In the genomic region with DNA sequence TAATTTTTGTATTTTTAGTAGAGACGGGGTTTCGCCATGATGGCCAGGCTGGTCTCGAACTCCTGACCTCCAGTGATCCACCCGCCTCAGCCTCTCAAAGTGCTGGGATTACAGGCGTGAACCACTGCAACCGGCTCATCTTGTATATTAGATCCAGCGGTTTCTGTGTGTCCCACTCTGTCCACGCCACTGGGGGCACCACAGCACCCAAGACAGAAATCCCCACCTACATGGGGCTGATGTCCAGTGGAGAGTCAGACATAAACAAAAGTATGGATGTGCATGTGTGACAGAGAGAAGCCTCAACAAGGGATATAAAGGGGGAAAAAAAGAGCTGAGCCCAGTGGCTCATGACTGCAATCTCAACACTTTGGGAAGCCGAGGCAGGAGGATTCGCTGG, we compare ENCODE assay signal across 33 cellular contexts.
A peak's percentile ranks its signal among the peaks of the same experiment; 100 is the strongest.
DNase-seq lines count a peak whose midpoint lies in the region; ATAC-seq, FAIRE-seq and TF ChIP-seq lines count a peak whose summit lies in the region.
"Had no signal": no experiment of that assay in that cellular context is flagged by ENCODE, and none has a peak within 500 bp of the region (broad histone marks: within the 10 kb centered on the region; RNA-seq: fewer than 3 reads in every experiment).

No MANE protein-coding gene starts in this region.

- POLR2A ChIA-PET in HCT116 (lab: Charles Lee), result no interaction called here
- POLR2A ChIA-PET in K562 (lab: Yijun Ruan, JAX), result no interaction called here

- H3K9me3 ChIP-seq in DND-41 (ENCODE audit: insufficient read depth, low read length, severe bottlenecking), result no peaks in the 10 kb centered on the region
- no peaks in the 10 kb centered on the region for H3K9me3 ChIP-seq in HCT116 (ENCODE audit: control insufficient read depth in 1 of 2, insufficient read depth in 1 of 2, low read depth in 1 of 2, low read length in 2 of 2)
- H3K9me3 ChIP-seq in K562 (replicated peaks; ENCODE audit: control insufficient read depth, insufficient read depth, low read depth, low read length), result no peaks in the 10 kb centered on the region
- H3K9me3 ChIP-seq in T-helper 17 cell (ENCODE audit: control insufficient read depth, low read length, poor library complexity, severe bottlenecking), result no peaks in the 10 kb centered on the region
- H3K9me3 ChIP-seq: BLaER1 treated with 17β-estradiol and CSF1 and Interleukin-3, amounts not matched to agents 10 nM and 100 nM; ovary; testis had no signal

- RAD21 ChIA-PET in HCT116 (lab: Charles Lee; ENCODE audit: low non-redundant PET in 1 of 2, low total read pairs in 2 of 2, uncharacterized antibody in 2 of 2, unreplicated experiment in 2 of 2), result no interaction called here

- H3K9me3 Mint-ChIP-seq in osteocyte (ENCODE audit: unreplicated experiment), result peaks cover 5% of the 10 kb centered on the region
- H3K9me3 Mint-ChIP-seq: activated naive CD4-positive, alpha-beta T cell treated with anti-CD3 and anti-CD28 coated beads for 36 hours had no signal

- H3K4me1 ChIP-seq in DND-41 (ENCODE audit: insufficient read depth, low read length) (no peaks in the 10 kb centered on the region), HCT116 (ENCODE audit: control insufficient read depth in 1 of 2, insufficient read depth in 2 of 2, low read length in 2 of 2) (no peaks in the 10 kb centered on the region), K562 (replicated peaks in 1 of 2; ENCODE audit: control insufficient read depth in 2 of 2, insufficient read depth in 2 of 2, low read length in 2 of 2) (peaks cover 0 to 3% of the 10 kb centered on the region in 2 experiments; a peak in 1 of 5 replicates)
- H3K4me1 ChIP-seq: breast epithelium, left lung, testis had no signal

- no peak for DNase-seq in DND-41
- no peak for DNase-seq in HCT116 (ENCODE audit: low read depth, low spot score)
- no peak for DNase-seq in K562 (ENCODE audit: extremely low read depth in 1 of 4, low spot score in 3 of 4)
- no peak for DNase-seq in osteocyte (ENCODE audit: extremely low spot score, unreplicated experiment)
- DNase-seq in T-helper 17 cell, result no peak
- no peak for DNase-seq in stimulated activated CD4-positive, alpha-beta T cell treated with anti-CD3 and anti-CD28 coated beads, Interleukin-1b, Interleukin-23, amount 100 ng/mL, for 48 hours
- DNase-seq in D341Med (ENCODE audit: low spot score), result no peak
- DNase-seq: activated CD4-positive, alpha-beta T cell treated with anti-CD3 and anti-CD28 coated beads for 36 hours; activated CD8-positive, alpha-beta T cell treated with anti-CD3 and anti-CD28 coated beads, Interleukin-2, amount 10 ng/mL, durations not matched to agents 7 days and 5 days; activated naive CD4-positive, alpha-beta T cell treated with anti-CD3 and anti-CD28 coated beads for 36 hours; COR-L47; effector memory CD4-positive, alpha-beta T cell; erythroblast; GF-D8; islet precursor cell; left lung; mesenchymal stem cell; MV-4-11; NCI-H1436 treated with DMSO at 0.1 percent for 48 hours; NCI-H2081 treated with DMSO at 0.1 percent for 48 hours; NCI-H226; NCI-H69; nephron progenitor cell; ovary; stimulated activated naive CD8-positive, alpha-beta T cell treated with anti-CD3 and anti-CD28 coated beads, Interleukin-15, Interleukin-2, amounts not matched to agents 100 U/mL and 50 U/mL, for 24 hours; testis had no signal

- no TSS peak for BruUV-seq in HCT116 (replicated peaks; lab: Mats Ljungman, UMichigan)
- BruUV-seq in K562 (replicated peaks; lab: Mats Ljungman, UMichigan), result no TSS peak

- H3K4me1 Mint-ChIP-seq in osteocyte (ENCODE audit: unreplicated experiment), result peaks cover under 1% of the 10 kb centered on the region
- H3K4me1 Mint-ChIP-seq in T-helper 17 cell, result peaks cover 3% of the 10 kb centered on the region
- H3K4me1 Mint-ChIP-seq: activated CD4-positive, alpha-beta T cell treated with anti-CD3 and anti-CD28 coated beads for 36 hours had no signal

- no peak; the same call in 1 of the 2 replicates for TF ChIP-seq RAD21 in HCT116 (IDR thresholded peaks at IDR 0.05; ENCODE audit: low read depth)
- no peak for TF ChIP-seq RAD21 in K562 (CRISPR knock-in tag; conservative IDR thresholded peaks at IDR 0.05 in 1 of 2, IDR thresholded peaks at IDR 0.05 in 1 of 2)

- TF ChIP-seq EP300 in K562 (IDR thresholded peaks at IDR 0.05; ENCODE audit: low read length), result no peak

- H3K27ac Mint-ChIP-seq in osteocyte (ENCODE audit: unreplicated experiment), result no peak overlapping the region
- H3K27ac Mint-ChIP-seq in T-helper 17 cell, result no peak overlapping the region
- H3K27ac Mint-ChIP-seq: activated CD4-positive, alpha-beta T cell treated with anti-CD3 and anti-CD28 coated beads for 36 hours; activated CD8-positive, alpha-beta T cell treated with anti-CD3 and anti-CD28 coated beads, Interleukin-2, amount 10 ng/mL, durations not matched to agents 7 days and 5 days; activated naive CD4-positive, alpha-beta T cell treated with anti-CD3 and anti-CD28 coated beads for 36 hours; nephron progenitor cell had no signal

- H3K4me3 Mint-ChIP-seq in osteocyte (ENCODE audit: unreplicated experiment), result no peak overlapping the region
- no peak overlapping the region for H3K4me3 Mint-ChIP-seq in T-helper 17 cell
- H3K4me3 Mint-ChIP-seq: activated CD4-positive, alpha-beta T cell treated with anti-CD3 and anti-CD28 coated beads for 36 hours; activated CD8-positive, alpha-beta T cell treated with anti-CD3 and anti-CD28 coated beads, Interleukin-2, amount 10 ng/mL, durations not matched to agents 7 days and 5 days; activated naive CD4-positive, alpha-beta T cell treated with anti-CD3 and anti-CD28 coated beads for 36 hours; nephron progenitor cell had no signal

- H3K79me2 ChIP-seq in DND-41 (ENCODE audit: insufficient read depth, low read length), result no peaks in the 10 kb centered on the region
- H3K79me2 ChIP-seq in HCT116 (ENCODE audit: insufficient read depth, low read length), result no peaks in the 10 kb centered on the region
- H3K79me2 ChIP-seq in K562 (ENCODE audit: control insufficient read depth, insufficient read depth, low read length), result no peaks in the 10 kb centered on the region

- ATAC-seq in DND-41 (ENCODE audit: insufficient read depth, low read depth) (no peak), HCT116 (peak; percentile 74), K562 (no peak), T-helper 17 cell (no peak)
- ATAC-seq: activated CD4-positive, alpha-beta T cell treated with anti-CD3 and anti-CD28 coated beads for 36 hours; activated CD8-positive, alpha-beta T cell treated with anti-CD3 and anti-CD28 coated beads, Interleukin-2, amount 10 ng/mL, durations not matched to agents 7 days and 5 days; left lung; Right ventricle myocardium inferior; stimulated activated naive CD8-positive, alpha-beta T cell treated with anti-CD3 and anti-CD28 coated beads, Interleukin-15, Interleukin-2, amounts not matched to agents 100 U/mL and 50 U/mL, for 24 hours had no signal

- no peaks in the 10 kb centered on the region for H3K36me3 ChIP-seq in DND-41 (ENCODE audit: insufficient read depth, low read length)
- no peaks in the 10 kb centered on the region for H3K36me3 ChIP-seq in HCT116 (ENCODE audit: control insufficient read depth in 1 of 2, insufficient read depth in 2 of 2, low read length in 2 of 2)
- H3K36me3 ChIP-seq in K562 (ENCODE audit: control insufficient read depth, insufficient read depth, low read length), result no peaks in the 10 kb centered on the region
- H3K36me3 ChIP-seq: BLaER1 treated with 17β-estradiol and CSF1 and Interleukin-3, amounts not matched to agents 10 nM and 100 nM; breast epithelium; left lung; ovary had no signal

- H3K27me3 Mint-ChIP-seq in osteocyte (ENCODE audit: unreplicated experiment), result peaks cover 5% of the 10 kb centered on the region
- H3K27me3 Mint-ChIP-seq in T-helper 17 cell, result no peaks in the 10 kb centered on the region
- H3K27me3 Mint-ChIP-seq: activated CD4-positive, alpha-beta T cell treated with anti-CD3 and anti-CD28 coated beads for 36 hours had no signal

- no peak overlapping the region for H2AFZ ChIP-seq in DND-41 (ENCODE audit: low read depth, low read length)
- H2AFZ ChIP-seq in HCT116 (ENCODE audit: low read depth, low read length, poor library complexity, severe bottlenecking), result no peak overlapping the region
- no peak overlapping the region for H2AFZ ChIP-seq in K562 (ENCODE audit: low read depth, low read length)

- no peak overlapping the region for H3K4me2 ChIP-seq in DND-41 (ENCODE audit: insufficient read depth, low read length)
- H3K4me2 ChIP-seq in HCT116 (ENCODE audit: low read length), result no peak overlapping the region
- no peak overlapping the region for H3K4me2 ChIP-seq in K562 (ENCODE audit: insufficient read depth, low read length)
- H3K4me2 ChIP-seq: BLaER1 treated with 17β-estradiol and CSF1 and Interleukin-3, amounts not matched to agents 10 nM and 100 nM had no signal

- H3K4me3 ChIP-seq in DND-41 (ENCODE audit: low read depth in 1 of 2, low read length in 2 of 2) (no peak overlapping the region), HCT116 (replicated peaks in 1 of 2; ENCODE audit: low read depth in 1 of 2, low read length in 2 of 2) (no peak overlapping the region), K562 (no peak overlapping the region)
- H3K4me3 ChIP-seq: BLaER1 treated with 17β-estradiol and CSF1 and Interleukin-3, amounts not matched to agents 10 nM and 100 nM; breast epithelium; left lung; ovary; skin epidermis; testis had no signal

- 9% methylated on average over 8 of the region's 10 CpGs for WGBS in K562 (ENCODE audit: insufficient coverage, low coverage, missing lambda C conversion rate)

- TF ChIP-seq CTCF in DND-41 (IDR thresholded peaks at IDR 0.05; ENCODE audit: borderline replicate concordance, extremely low read depth, low read length, poor library complexity, severe bottlenecking) (peak; percentile 26), HCT116 (IDR thresholded peaks at IDR 0.05 in 2 of 3, conservative IDR thresholded peaks at IDR 0.05 in 1 of 3; ENCODE audit: borderline replicate concordance in 1 of 3, insufficient read depth in 1 of 3, low read depth in 2 of 3, low read length in 2 of 3) (peak in 2 of 3 experiments; percentile 22 to 32; a peak in 2 of 6 replicates), K562 (IDR thresholded peaks at IDR 0.05 in 2 of 3, conservative IDR thresholded peaks at IDR 0.05 in 1 of 3; ENCODE audit: insufficient read depth in 2 of 3, low read depth in 1 of 3, low read length in 3 of 3) (peak in 1 of 3 experiments; percentile 16; a peak in 1 of 6 replicates), osteocyte (IDR thresholded peaks at IDR 0.05) (peak; percentile 28)

- in situ Hi-C loops in K562 (cut with MboI), result no loop called here

- H3K9me1 ChIP-seq in K562 (ENCODE audit: control insufficient read depth, insufficient read depth, low read length), result no peaks in the 10 kb centered on the region

- H3K27me3 ChIP-seq in DND-41 (ENCODE audit: insufficient read depth, low read length, poor library complexity), result no peaks in the 10 kb centered on the region
- H3K27me3 ChIP-seq in HCT116 (ENCODE audit: insufficient read depth, low read length), result no peaks in the 10 kb centered on the region
- H3K27me3 ChIP-seq in K562 (ENCODE audit: control insufficient read depth in 2 of 2, insufficient read depth in 2 of 2, low read length in 2 of 2), result peaks cover 13 to 29% of the 10 kb centered on the region in 2 experiments; a peak in 3 of 5 replicates
- H3K27me3 ChIP-seq: breast epithelium, ovary, testis had no signal

- intact Hi-C loops in HCT116 (cut with micrococcal nuclease), result no loop called here
- intact Hi-C loops in K562 (cut with micrococcal nuclease), result no loop called here

- H3K9ac ChIP-seq in DND-41 (ENCODE audit: low read depth, low read length), result no peak overlapping the region
- H3K9ac ChIP-seq in HCT116 (ENCODE audit: low read length), result no peak overlapping the region
- H3K9ac ChIP-seq in K562 (ENCODE audit: insufficient read depth in 1 of 2, low read depth in 2 of 2, low read length in 2 of 2), result no peak overlapping the region
- H3K9ac ChIP-seq: BLaER1 treated with 17β-estradiol and CSF1 and Interleukin-3, amounts not matched to agents 10 nM and 100 nM had no signal

- H3K36me3 Mint-ChIP-seq in osteocyte (ENCODE audit: unreplicated experiment), result no peaks in the 10 kb centered on the region
- peaks cover 2% of the 10 kb centered on the region for H3K36me3 Mint-ChIP-seq in T-helper 17 cell (ENCODE audit: low read depth)

- H3K9me2 ChIP-seq in HCT116 (ENCODE audit: insufficient read depth), result no peaks in the 10 kb centered on the region

- H4K20me1 ChIP-seq in DND-41 (ENCODE audit: insufficient read depth, low read length) (no peaks in the 10 kb centered on the region), HCT116 (ENCODE audit: insufficient read depth) (no peaks in the 10 kb centered on the region), K562 (replicated peaks; ENCODE audit: control insufficient read depth, insufficient read depth, low read length) (no peaks in the 10 kb centered on the region)
- H4K20me1 ChIP-seq: BLaER1 treated with 17β-estradiol and CSF1 and Interleukin-3, amounts not matched to agents 10 nM and 100 nM had no signal

- no peak for FAIRE-seq in K562 (lab: Jason Lieb, UNC)
- FAIRE-seq: colon, H1, urothelium cell line had no signal

- CTCF ChIA-PET in HCT116 (lab: Charles Lee), result no interaction called here
- CTCF ChIA-PET in K562 (lab: Yijun Ruan, JAX; ENCODE audit: low intra/inter-chr PET ratio), result interaction anchor here (0.7 kb wide), 1 partner anchor 115 kb away, joined by 3 read pairs; no protein-coding TSS in a partner anchor

- no peak overlapping the region for H3K27ac ChIP-seq in DND-41 (ENCODE audit: low read length)
- H3K27ac ChIP-seq in HCT116 (ENCODE audit: low read depth, low read length), result no peak overlapping the region
- H3K27ac ChIP-seq in K562 (ENCODE audit: extremely low read depth, low read depth, low read length), result no peak overlapping the region
- H3K27ac ChIP-seq: BLaER1 treated with 17β-estradiol and CSF1 and Interleukin-3, amounts not matched to agents 10 nM and 100 nM; breast epithelium; left lung; ovary; skin epidermis; testis had no signal

- TF ChIP-seq POLR2A in HCT116 (IDR thresholded peaks at IDR 0.05; ENCODE audit: borderline replicate concordance, extremely low read depth, insufficient read depth, insufficient read length) (no peak), K562 (conservative IDR thresholded peaks at IDR 0.05) (no peak)
